ENCODE assay signal across 12 cellular contexts in genomic region chr12:93167331-93167730, GRCh38.
DNase-seq lines count a peak whose midpoint lies in the region; ATAC-seq and TF ChIP-seq lines count a peak whose summit lies in the region.
"Had no signal": no experiment of that assay in that cellular context is flagged by ENCODE, and none has a peak within 500 bp of the region (broad histone marks: within the 10 kb centered on the region; RNA-seq: fewer than 3 reads in every experiment).

No MANE protein-coding gene starts in this region.

- no peak for DNase-seq in cardiac muscle cell (ENCODE audit: low read depth in 1 of 2, low spot score in 1 of 2)
- no peak for DNase-seq in left ventricle myocardium superior
- DNase-seq in vagina (ENCODE audit: extremely low spot score in 2 of 2): no peak
- DNase-seq in DMS53 (lab: John Stamatoyannopoulos, UW): no peak
- DNase-seq: DND-41, IMR-90, NCI-H187 had no signal

- no peak for TF ChIP-seq POLR2A in vagina (IDR thresholded peaks at IDR 0.05)
- no peak for TF ChIP-seq POLR2A in GM18505 (IDR thresholded peaks at IDR 0.05; ENCODE audit: borderline replicate concordance, extremely low read depth, insufficient read depth, insufficient read length)

- intact Hi-C loops in left ventricle myocardium superior (cut with micrococcal nuclease) (no loop called here), vagina (cut with DNase I) (no loop called here)

- peaks cover 14% of the 10 kb centered on the region for H3K4me1 ChIP-seq in cardiac muscle cell (ENCODE audit: low read depth)
- H3K4me1 ChIP-seq in vagina: peaks cover 6% of the 10 kb centered on the region

- H3K27ac ChIP-seq in cardiac muscle cell: peak overlapping the region; percentile 75
- peak overlapping the region; percentile 31 for H3K27ac ChIP-seq in cingulate gyrus (ENCODE audit: low read depth, low read length)
- peak overlapping the region; percentile 28 for H3K27ac ChIP-seq in vagina

- H3K9me3 ChIP-seq in cardiac muscle cell (ENCODE audit: low read depth): no peaks in the 10 kb centered on the region
- H3K9me3 ChIP-seq in vagina: no peaks in the 10 kb centered on the region
- H3K9me3 ChIP-seq: mucosa of descending colon had no signal

- H3K4me3 ChIP-seq in cardiac muscle cell (no peak overlapping the region), vagina (peak overlapping the region in 1 of 2 donors; percentile 41)
- H3K4me3 ChIP-seq: mucosa of descending colon had no signal

- TF ChIP-seq CTCF in cardiac muscle cell (IDR thresholded peaks at IDR 0.05; ENCODE audit: low read depth, low read length): no peak
- TF ChIP-seq CTCF in vagina (IDR thresholded peaks at IDR 0.05): no peak

- no peaks in the 10 kb centered on the region for H3K27me3 ChIP-seq in cardiac muscle cell
- H3K27me3 ChIP-seq in vagina: no peaks in the 10 kb centered on the region

- ATAC-seq in left ventricle myocardium superior (no peak), HG03064 (IDR thresholded peaks at IDR 0.05; ENCODE audit: low read depth, unreplicated experiment) (peak; percentile 6), GM21717 (IDR thresholded peaks at IDR 0.05; ENCODE audit: unreplicated experiment) (no peak), GM18505 (IDR thresholded peaks at IDR 0.05; ENCODE audit: unreplicated experiment) (no peak)

- H3K36me3 ChIP-seq in cardiac muscle cell: no peaks in the 10 kb centered on the region
- no peaks in the 10 kb centered on the region for H3K36me3 ChIP-seq in vagina
